Comparison of ENCODE assay signal across 8 cellular contexts in the genomic region with DNA sequence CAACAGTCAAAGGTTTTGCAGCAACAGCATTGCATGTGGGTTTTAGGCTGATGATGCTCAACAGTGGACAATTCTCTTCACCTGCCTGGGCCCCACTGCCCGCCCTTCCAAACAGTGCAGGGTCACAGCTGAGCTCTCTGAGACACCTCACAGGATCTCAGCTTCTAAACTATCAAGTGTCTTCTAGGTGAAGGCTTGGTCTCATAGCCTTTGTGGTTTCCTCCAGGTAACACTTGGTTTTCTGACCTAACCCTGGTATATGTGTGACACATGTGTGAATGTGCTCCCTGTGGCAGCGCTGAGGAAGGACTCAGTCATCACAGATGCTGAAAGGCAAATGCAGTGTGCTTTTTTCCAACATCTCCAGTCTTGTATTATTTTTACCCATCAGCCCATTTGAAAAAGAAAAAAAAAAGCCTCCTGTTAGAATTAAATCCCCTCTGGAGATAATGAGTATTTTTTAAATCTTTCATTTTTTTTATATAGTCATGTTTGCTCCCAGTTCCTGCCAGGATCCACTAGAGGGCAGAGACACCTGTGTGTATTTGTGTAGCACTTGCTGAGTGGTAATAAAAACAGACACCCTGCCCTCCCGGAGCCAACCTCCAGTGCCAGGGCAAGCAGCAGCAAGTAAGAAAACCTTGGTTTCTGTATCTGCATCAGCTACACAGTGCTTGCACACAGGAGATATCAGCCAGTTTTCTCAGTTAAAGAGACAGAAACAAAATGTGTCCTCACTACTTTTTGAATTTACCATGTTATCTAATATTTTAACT. TPM values are rescaled to one million over a fixed set of nuclear protein-coding genes. Genes with fewer than 3 reads are reported as not detected.
A peak's percentile ranks its signal among the peaks of the same experiment; 100 is the strongest.
DNase-seq lines count a peak whose midpoint lies in the region; ATAC-seq and TF ChIP-seq lines count a peak whose summit lies in the region.
"Not testable (repeated sequence)": the region's sequence is repeated elsewhere in the genome, so short reads cannot be mapped to it uniquely, and the experiment has no call there.

No MANE protein-coding gene starts in this region.

- not testable (repeated sequence) for H3K27ac ChIP-seq in RWPE2 (ENCODE audit: poor library complexity, severe bottlenecking)

- not testable (repeated sequence) for TF ChIP-seq CTCF in BE2C (IDR thresholded peaks at IDR 0.05; ENCODE audit: low read depth, low read length); RWPE2 (IDR thresholded peaks at IDR 0.05; ENCODE audit: poor library complexity, severe bottlenecking)
- peak; percentile 34 for TF ChIP-seq CTCF in HFFc6 (IDR thresholded peaks at IDR 0.05)
- peak; percentile 33 for TF ChIP-seq CTCF in activated CD8-positive, alpha-beta T cell treated with anti-CD3 and anti-CD28 coated beads for 36 hours (IDR thresholded peaks at IDR 0.05)

- not testable (repeated sequence) for H3K9me3 Mint-ChIP-seq in HFFc6; activated CD8-positive, alpha-beta T cell treated with anti-CD3 and anti-CD28 coated beads for 36 hours; activated naive CD4-positive, alpha-beta T cell treated with anti-CD3 and anti-CD28 coated beads, Interleukin-2, amount 50 U/mL, for 72 hours; natural killer cell treated with Interleukin-12 subunit alpha and Interleukin-12 subunit beta and Interleukin-15 and Interleukin-18, amount 100 ng/mL, for 72 hours; stimulated activated naive B cell treated with anti-CD40 and anti-IgM and Interleukin-4, amounts not matched to agents 10 μg/mL and 1 μg/mL and 100 μg/mL, for 72 hours

- not testable (repeated sequence) for H3K27me3 Mint-ChIP-seq in HFFc6 (ENCODE audit: insufficient read depth); activated CD8-positive, alpha-beta T cell treated with anti-CD3 and anti-CD28 coated beads for 36 hours; natural killer cell treated with Interleukin-12 subunit alpha and Interleukin-12 subunit beta and Interleukin-15 and Interleukin-18, amount 100 ng/mL, for 72 hours; stimulated activated naive B cell treated with anti-CD40 and anti-IgM and Interleukin-4, amounts not matched to agents 10 μg/mL and 1 μg/mL and 100 μg/mL, for 72 hours

- H3K4me1 ChIP-seq in BE2C; RWPE2 (ENCODE audit: insufficient read depth, poor library complexity, severe bottlenecking): not testable (repeated sequence)

- not testable (repeated sequence) for H3K36me3 Mint-ChIP-seq in HFFc6 (ENCODE audit: low read depth); activated CD8-positive, alpha-beta T cell treated with anti-CD3 and anti-CD28 coated beads for 36 hours (ENCODE audit: low read depth); activated naive CD4-positive, alpha-beta T cell treated with anti-CD3 and anti-CD28 coated beads, Interleukin-2, amount 50 U/mL, for 72 hours; natural killer cell treated with Interleukin-12 subunit alpha and Interleukin-12 subunit beta and Interleukin-15 and Interleukin-18, amount 100 ng/mL, for 72 hours; stimulated activated naive B cell treated with anti-CD40 and anti-IgM and Interleukin-4, amounts not matched to agents 10 μg/mL and 1 μg/mL and 100 μg/mL, for 72 hours

- 0 out of 3 replicates have a peak, but pooled peaks have one; percentile 33 for ATAC-seq in RWPE2 (ENCODE audit: low read depth)
- peak; percentile 83 for ATAC-seq in activated CD8-positive, alpha-beta T cell treated with anti-CD3 and anti-CD28 coated beads for 36 hours
- ATAC-seq in activated naive CD4-positive, alpha-beta T cell treated with anti-CD3 and anti-CD28 coated beads, Interleukin-2, amount 50 U/mL, for 72 hours, result peak; percentile 73 to 85
- not testable (repeated sequence) for ATAC-seq in left ventricle myocardium superior
- ATAC-seq in natural killer cell treated with Interleukin-12 subunit alpha and Interleukin-12 subunit beta and Interleukin-15 and Interleukin-18, amount 100 ng/mL, for 72 hours, result peak; percentile 78 to 83
- peak; percentile 81 to 91 for ATAC-seq in stimulated activated naive B cell treated with anti-CD40 and anti-IgM and Interleukin-4, amounts not matched to agents 10 μg/mL and 1 μg/mL and 100 μg/mL, for 72 hours (replicated peaks)

- H3K27ac Mint-ChIP-seq in HFFc6; activated CD8-positive, alpha-beta T cell treated with anti-CD3 and anti-CD28 coated beads for 36 hours; activated naive CD4-positive, alpha-beta T cell treated with anti-CD3 and anti-CD28 coated beads, Interleukin-2, amount 50 U/mL, for 72 hours; natural killer cell treated with Interleukin-12 subunit alpha and Interleukin-12 subunit beta and Interleukin-15 and Interleukin-18, amount 100 ng/mL, for 72 hours; stimulated activated naive B cell treated with anti-CD40 and anti-IgM and Interleukin-4, amounts not matched to agents 10 μg/mL and 1 μg/mL and 100 μg/mL, for 72 hours: not testable (repeated sequence)

- POLR2A ChIA-PET in activated CD8-positive, alpha-beta T cell treated with anti-CD3 and anti-CD28 coated beads for 36 hours (lab: Charles Lee), result interaction anchor here (1.4 to 1.6 kb wide), 2 partner anchors 17 to 24 kb away, joined by 3 to 4 read pairs; a partner anchor contains a TSS

- H3K4me3 ChIP-seq in BE2C (ENCODE audit: low read depth, low read length); RWPE2 (ENCODE audit: severe bottlenecking): not testable (repeated sequence)

- intact Hi-C loops in activated CD8-positive, alpha-beta T cell treated with anti-CD3 and anti-CD28 coated beads for 36 hours (cut with micrococcal nuclease); left ventricle myocardium superior (cut with micrococcal nuclease): not testable (repeated sequence)

- H3K4me1 Mint-ChIP-seq in HFFc6 (ENCODE audit: low read depth); activated CD8-positive, alpha-beta T cell treated with anti-CD3 and anti-CD28 coated beads for 36 hours (ENCODE audit: low read depth); natural killer cell treated with Interleukin-12 subunit alpha and Interleukin-12 subunit beta and Interleukin-15 and Interleukin-18, amount 100 ng/mL, for 72 hours (ENCODE audit: low read depth in 2 of 2); stimulated activated naive B cell treated with anti-CD40 and anti-IgM and Interleukin-4, amounts not matched to agents 10 μg/mL and 1 μg/mL and 100 μg/mL, for 72 hours: not testable (repeated sequence)

- H3K4me3 Mint-ChIP-seq in HFFc6; activated CD8-positive, alpha-beta T cell treated with anti-CD3 and anti-CD28 coated beads for 36 hours; natural killer cell treated with Interleukin-12 subunit alpha and Interleukin-12 subunit beta and Interleukin-15 and Interleukin-18, amount 100 ng/mL, for 72 hours: not testable (repeated sequence)
- peak overlapping the region in 1 of 2 donors; percentile 23 for H3K4me3 Mint-ChIP-seq in stimulated activated naive B cell treated with anti-CD40 and anti-IgM and Interleukin-4, amounts not matched to agents 10 μg/mL and 1 μg/mL and 100 μg/mL, for 72 hours

- not testable (repeated sequence) for H3K36me3 ChIP-seq in BE2C; RWPE2 (ENCODE audit: low read depth)

- H3K9me3 ChIP-seq in BE2C; RWPE2 (ENCODE audit: severe bottlenecking): not testable (repeated sequence)

- peak; percentile 25 for DNase-seq in BE2C
- DNase-seq in HFFc6; RWPE2 (ENCODE audit: low spot score); activated naive CD4-positive, alpha-beta T cell treated with anti-CD3 and anti-CD28 coated beads, Interleukin-2, amount 50 U/mL, for 72 hours (ENCODE audit: low spot score in 2 of 2); natural killer cell treated with Interleukin-12 subunit alpha and Interleukin-12 subunit beta and Interleukin-15 and Interleukin-18, amount 100 ng/mL, for 72 hours (ENCODE audit: low spot score): not testable (repeated sequence)
- peak; percentile 55 for DNase-seq in activated CD8-positive, alpha-beta T cell treated with anti-CD3 and anti-CD28 coated beads for 36 hours
- peak; percentile 39 for DNase-seq in left ventricle myocardium superior
- peak; percentile 42 for DNase-seq in stimulated activated naive B cell treated with anti-CD40 and anti-IgM and Interleukin-4, amounts not matched to agents 10 μg/mL and 1 μg/mL and 100 μg/mL, for 72 hours

- not testable (repeated sequence) for H3K27me3 ChIP-seq in BE2C; RWPE2 (ENCODE audit: insufficient read depth, poor library complexity, severe bottlenecking)

- CTCF ChIA-PET in activated CD8-positive, alpha-beta T cell treated with anti-CD3 and anti-CD28 coated beads for 36 hours (lab: Charles Lee), result interaction anchor here (0.6 to 1.9 kb wide), 10 partner anchors 8 to 214 kb away, joined by 3 to 10 read pairs (median 4); a partner anchor contains a TSS

RNA-seq across cellular contexts. Expression of a gene that starts 24.2 kb away (rescaled TPM):
- 3.8 TPM for polyA plus RNA-seq in BE2C (2012; ENCODE audit: insufficient read depth, insufficient read length, low read depth)
- 1 to 10 TPM; 3.7 to 5.9 (median 4.7) TPM for total RNA-seq in HFFc6 (2021; fragmentation: NEBNext Ultra II Directional; extraction: Animal tissue kit (Norgen Biotek cat#: 25700))
- 1 to 10 TPM; 5.6 to 5.8 TPM for total RNA-seq in activated CD8-positive, alpha-beta T cell treated with anti-CD3 and anti-CD28 coated beads for 36 hours
- 1 to 10 TPM; 7.7 to 9.8 TPM for total RNA-seq in activated naive CD4-positive, alpha-beta T cell treated with anti-CD3 and anti-CD28 coated beads, Interleukin-2, amount 50 U/mL, for 72 hours
- total RNA-seq in left ventricle myocardium superior, result 6.4 TPM
- total RNA-seq in natural killer cell treated with Interleukin-12 subunit alpha and Interleukin-12 subunit beta and Interleukin-15 and Interleukin-18, amount 100 ng/mL, for 72 hours, result 10 to 100 TPM; 12.0 to 33.4 TPM
